In genomic region chr2:111108745-111109271, GRCh38 we compare ENCODE assay signal across 3 cellular contexts.
TF ChIP-seq lines count a peak whose summit lies in the region.

No MANE protein-coding gene starts in this region.

TF ChIP-seq in HCT116, 20 proteins besides CTCF, POLR2A, EP300 and RAD21:
- TF ChIP-seq FOSL1 (IDR thresholded peaks at IDR 0.05; ENCODE audit: low read depth), result no peak
- no peak for TF ChIP-seq ZBTB33 (IDR thresholded peaks at IDR 0.05; ENCODE audit: extremely low read depth, insufficient replicate concordance, low read length)
- TF ChIP-seq MAX (IDR thresholded peaks at IDR 0.05), result no peak
- TF ChIP-seq EZH2 (IDR thresholded peaks at IDR 0.05), result no peak
- no peak for TF ChIP-seq REST (IDR thresholded peaks at IDR 0.05; ENCODE audit: low read depth)
- TF ChIP-seq ELF1 (IDR thresholded peaks at IDR 0.05; ENCODE audit: borderline replicate concordance, low read depth), result no peak
- TF ChIP-seq SIN3A (IDR thresholded peaks at IDR 0.05; ENCODE audit: low read depth), result no peak
- TF ChIP-seq ATF3 (IDR thresholded peaks at IDR 0.05), result no peak
- no peak for TF ChIP-seq YY1 (IDR thresholded peaks at IDR 0.05; ENCODE audit: extremely low read depth, insufficient replicate concordance, low read depth, low read length)
- no peak for TF ChIP-seq SP1 (IDR thresholded peaks at IDR 0.05; ENCODE audit: low read depth)
- no peak for TF ChIP-seq TCF7L2 (IDR thresholded peaks at IDR 0.05; ENCODE audit: borderline replicate concordance, extremely low read depth, insufficient read depth, insufficient read length)
- TF ChIP-seq POLR2AphosphoS5 (IDR thresholded peaks at IDR 0.05; ENCODE audit: low read depth, low read length), result no peak

TF ChIP-seq in K562, 482 proteins besides CTCF, POLR2A, EP300 and RAD21 (continues in another document):
- no peak for TF ChIP-seq GABPB2 (CRISPR knock-in tag; conservative IDR thresholded peaks at IDR 0.05)
- peak; percentile 16; the same call in 1 of the 2 replicates for TF ChIP-seq CBFA2T3 (IDR thresholded peaks at IDR 0.05)
- TF ChIP-seq USF1 (CRISPR knock-in tag; IDR thresholded peaks at IDR 0.05), result no peak
- TF ChIP-seq ZNF431 (CRISPR knock-in tag; IDR thresholded peaks at IDR 0.05), result no peak
- TF ChIP-seq ZNF224 (CRISPR knock-in tag; IDR thresholded peaks at IDR 0.05), result no peak
- TF ChIP-seq ZNF316 (IDR thresholded peaks at IDR 0.05), result peak; percentile 75
- TF ChIP-seq MBD2 (IDR thresholded peaks at IDR 0.05; ENCODE audit: borderline replicate concordance, low read depth), result no peak
- TF ChIP-seq ZNF766 (CRISPR knock-in tag; conservative IDR thresholded peaks at IDR 0.05), result no peak
- no peak for TF ChIP-seq CEBPG (CRISPR knock-in tag; IDR thresholded peaks at IDR 0.05)
- TF ChIP-seq CEBPG (tag; conservative IDR thresholded peaks at IDR 0.05 in 1 of 2, IDR thresholded peaks at IDR 0.05 in 1 of 2), result no peak
- no peak for TF ChIP-seq NR0B1 (IDR thresholded peaks at IDR 0.05; ENCODE audit: partially characterized antibody)
- no peak for TF ChIP-seq ARID4B (CRISPR knock-in tag; IDR thresholded peaks at IDR 0.05)
- TF ChIP-seq C11orf30 (IDR thresholded peaks at IDR 0.05; ENCODE audit: low read depth), result peak; percentile 17; the same call in 1 of the 2 replicates
- no peak for TF ChIP-seq ZNF24 (IDR thresholded peaks at IDR 0.05)
- TF ChIP-seq JUND (IDR thresholded peaks at IDR 0.05; ENCODE audit: borderline replicate concordance, low read depth, low read length), result no peak
- no peak for TF ChIP-seq JUND (tag; IDR thresholded peaks at IDR 0.05; ENCODE audit: borderline replicate concordance, low read depth, low read length)
- TF ChIP-seq CREB5 (CRISPR knock-in tag; IDR thresholded peaks at IDR 0.05), result no peak
- no peak for TF ChIP-seq HDGF (IDR thresholded peaks at IDR 0.05)
- no peak for TF ChIP-seq TRIM24 (IDR thresholded peaks at IDR 0.05)
- TF ChIP-seq ATF1 (CRISPR knock-in tag; IDR thresholded peaks at IDR 0.05), result no peak
- TF ChIP-seq ATF1 (tag; IDR thresholded peaks at IDR 0.05), result no peak
- peak; percentile 16; the same call in 1 of the 2 replicates for TF ChIP-seq TAL1 (IDR thresholded peaks at IDR 0.05)
- TF ChIP-seq SUPT5H (IDR thresholded peaks at IDR 0.05), result no peak

TF ChIP-seq in WTC11, 78 proteins besides CTCF, POLR2A, EP300 and RAD21:
- TF ChIP-seq ZMAT4 (CRISPR knock-in tag; IDR thresholded peaks at IDR 0.05) (no peak), MLX (CRISPR knock-in tag; IDR thresholded peaks at IDR 0.05) (no peak), ATF3 (CRISPR knock-in tag; conservative IDR thresholded peaks at IDR 0.05) (no peak), TEAD1 (CRISPR knock-in tag; IDR thresholded peaks at IDR 0.05) (no peak), ZNF138 (CRISPR knock-in tag; conservative IDR thresholded peaks at IDR 0.05) (no peak), OVOL2 (CRISPR knock-in tag; IDR thresholded peaks at IDR 0.05; ENCODE audit: borderline replicate concordance) (no peak)
